9 cellular contexts compared by ENCODE assay signal in the genomic region with DNA sequence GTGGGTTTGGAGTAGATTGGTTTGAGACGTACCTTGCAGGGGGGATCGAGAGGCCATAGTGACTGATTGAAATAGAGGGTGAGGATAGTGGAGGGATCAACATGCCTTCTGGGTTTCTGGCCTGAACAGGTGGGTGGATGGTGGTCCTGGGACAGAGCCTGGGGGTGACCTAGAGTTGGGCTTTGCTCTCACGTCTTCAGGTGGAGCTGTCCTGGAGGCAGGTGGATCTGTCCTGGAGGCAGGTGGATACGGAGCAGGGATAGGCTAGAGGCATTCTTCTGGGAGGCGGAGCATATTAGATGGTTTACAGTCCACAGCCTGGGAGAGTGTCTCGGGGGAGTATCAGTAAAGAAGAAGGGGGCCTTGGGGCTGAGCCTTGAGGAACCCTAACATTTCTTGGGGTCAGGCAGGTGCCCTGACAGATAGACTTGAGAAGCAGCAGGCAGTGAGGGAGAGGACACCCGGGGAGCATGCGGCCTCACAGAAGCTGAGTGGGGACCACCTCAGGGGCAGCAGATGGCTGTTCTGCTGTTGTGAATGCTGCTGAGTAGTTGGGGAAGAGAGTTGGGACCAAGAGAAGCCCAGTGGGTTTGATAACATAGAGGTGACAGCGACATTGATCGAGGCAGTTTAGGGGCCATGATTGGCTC. TPM values are rescaled to one million over a fixed set of nuclear protein-coding genes. Genes with fewer than 3 reads are reported as not detected.
A peak's percentile ranks its signal among the peaks of the same experiment; 100 is the strongest.
DNase-seq lines count a peak whose midpoint lies in the region; ATAC-seq and TF ChIP-seq lines count a peak whose summit lies in the region.
"Had no signal": no experiment of that assay in that cellular context is flagged by ENCODE, and none has a peak within 500 bp of the region (broad histone marks: within the 10 kb centered on the region; RNA-seq: fewer than 3 reads in every experiment).

No MANE protein-coding gene starts in this region.

- no peaks in the 10 kb centered on the region for H3K27me3 Mint-ChIP-seq in stimulated activated naive CD8-positive, alpha-beta T cell treated with anti-CD3 and anti-CD28 coated beads, Interleukin-15, Interleukin-2, amounts not matched to agents 100 ng/mL and 50 ng/mL, for 24 hours
- H3K27me3 Mint-ChIP-seq in MCF 10A (ENCODE audit: insufficient read depth, unreplicated experiment): no peaks in the 10 kb centered on the region

- no peak for DNase-seq in stimulated activated naive CD8-positive, alpha-beta T cell treated with anti-CD3 and anti-CD28 coated beads, Interleukin-15, Interleukin-2, amounts not matched to agents 100 U/mL and 50 U/mL, for 24 hours
- no peak for DNase-seq in MCF 10A (ENCODE audit: unreplicated experiment)
- no peak for DNase-seq in NAMALWA (ENCODE audit: low spot score)
- DNase-seq in kidney glomerular epithelial cell (lab: John Stamatoyannopoulos, UW): no peak
- DNase-seq: activated CD8-positive, alpha-beta memory T cell treated with anti-CD3 and anti-CD28 coated beads for 24 hours had no signal

- no peak for TF ChIP-seq CTCF in MCF 10A (IDR thresholded peaks at IDR 0.05; ENCODE audit: unreplicated experiment)

- H3K36me3 Mint-ChIP-seq in stimulated activated naive CD8-positive, alpha-beta T cell treated with anti-CD3 and anti-CD28 coated beads, Interleukin-15, Interleukin-2, amounts not matched to agents 100 ng/mL and 50 ng/mL, for 24 hours (ENCODE audit: low read depth): peaks cover 10% of the 10 kb centered on the region
- H3K36me3 Mint-ChIP-seq in MCF 10A (ENCODE audit: insufficient read depth, unreplicated experiment): peaks cover 11% of the 10 kb centered on the region

- POLR2A ChIA-PET in MCF 10A (lab: Yijun Ruan, JAX): interaction anchor here (1.1 to 8.0 kb wide), 4 partner anchors 8 to 513 kb away, joined by 3 to 275 read pairs (median 8); partner anchors contain the start of genes ANKMY1, DUSP28 and MTERF4

- intact Hi-C loops in MCF 10A (cut with micrococcal nuclease): no loop called here

- H3K4me3 Mint-ChIP-seq in stimulated activated naive CD8-positive, alpha-beta T cell treated with anti-CD3 and anti-CD28 coated beads, Interleukin-15, Interleukin-2, amounts not matched to agents 100 ng/mL and 50 ng/mL, for 24 hours: peak overlapping the region; percentile 75
- H3K4me3 Mint-ChIP-seq in MCF 10A (ENCODE audit: unreplicated experiment): peak overlapping the region; percentile 87

- H3K27ac Mint-ChIP-seq in stimulated activated naive CD8-positive, alpha-beta T cell treated with anti-CD3 and anti-CD28 coated beads, Interleukin-15, Interleukin-2, amounts not matched to agents 100 ng/mL and 50 ng/mL, for 24 hours: peak overlapping the region; percentile 14
- H3K27ac Mint-ChIP-seq in MCF 10A (ENCODE audit: low read depth, unreplicated experiment): peak overlapping the region; percentile 49

- no TSS peak for BruUV-seq in MCF 10A (replicated peaks; lab: Mats Ljungman, UMichigan)

- ATAC-seq in stimulated activated naive CD8-positive, alpha-beta T cell treated with anti-CD3 and anti-CD28 coated beads, Interleukin-15, Interleukin-2, amounts not matched to agents 100 U/mL and 50 U/mL, for 24 hours: no peak
- no peak for ATAC-seq in GM21723 (IDR thresholded peaks at IDR 0.05; ENCODE audit: unreplicated experiment)
- ATAC-seq in GM18520 (IDR thresholded peaks at IDR 0.05; ENCODE audit: unreplicated experiment): no peak

- H3K4me1 Mint-ChIP-seq in stimulated activated naive CD8-positive, alpha-beta T cell treated with anti-CD3 and anti-CD28 coated beads, Interleukin-15, Interleukin-2, amounts not matched to agents 100 ng/mL and 50 ng/mL, for 24 hours (ENCODE audit: low read depth): peaks cover 47% of the 10 kb centered on the region
- peaks cover 21% of the 10 kb centered on the region for H3K4me1 Mint-ChIP-seq in MCF 10A (ENCODE audit: insufficient read depth, unreplicated experiment)

- peak overlapping the region; percentile 98 for H3K4me3 ChIP-seq in mesodermal cell (ENCODE audit: extremely low read depth, insufficient read depth, low read length, poor library complexity, severe bottlenecking)

- H3K27ac ChIP-seq in mesodermal cell (ENCODE audit: low read depth, low read length, severe bottlenecking): no peak overlapping the region

- 92 to 96% methylated on average over 7 to 9 of the region's 10 CpGs for WGBS in mesodermal cell (ENCODE audit: insufficient coverage in 2 of 2), 2 experiments

- H3K4me1 ChIP-seq in mesodermal cell (ENCODE audit: control insufficient read depth, insufficient read depth, low read length, poor library complexity, severe bottlenecking): peaks cover 35% of the 10 kb centered on the region

- CTCF ChIA-PET in MCF 10A (lab: Yijun Ruan, JAX): interaction anchor here (0.7 to 4.3 kb wide), 7 partner anchors 12 to 129 kb away, joined by 3 to 28 read pairs (median 3); no protein-coding TSS in a partner anchor

- H3K9me3 ChIP-seq in mesodermal cell (ENCODE audit: control insufficient read depth, low read length): no peaks in the 10 kb centered on the region

- H3K36me3 ChIP-seq in mesodermal cell (ENCODE audit: control insufficient read depth, insufficient read depth, low read length): peaks cover 42% of the 10 kb centered on the region

- H3K9me3 Mint-ChIP-seq in stimulated activated naive CD8-positive, alpha-beta T cell treated with anti-CD3 and anti-CD28 coated beads, Interleukin-15, Interleukin-2, amounts not matched to agents 100 ng/mL and 50 ng/mL, for 24 hours: no peaks in the 10 kb centered on the region
- no peaks in the 10 kb centered on the region for H3K9me3 Mint-ChIP-seq in MCF 10A (ENCODE audit: unreplicated experiment)

RNA-seq across cellular contexts. Expression of gene CAPN10, which starts 1.6 kb away (rescaled TPM):
- total RNA-seq in MCF 10A (2022): 27.6 and 35.2 TPM in 2 replicates
- polyA plus RNA-seq in mesodermal cell (2013, experiment 1 of 2): 35.4 TPM
- 24.0 TPM for polyA plus RNA-seq in mesodermal cell (2013, experiment 2 of 2)

RNA-seq across cellular contexts. Expression of gene RNPEPL1, which starts 19.8 kb away (rescaled TPM):
- total RNA-seq in MCF 10A (2022): 31.5 and 33.7 TPM in 2 replicates
- polyA plus RNA-seq in mesodermal cell (2013, experiment 1 of 2): 30.9 TPM
- 26.6 TPM for polyA plus RNA-seq in mesodermal cell (2013, experiment 2 of 2)

RNA-seq across cellular contexts. Expression of gene DUSP28, which starts 28.0 kb away (rescaled TPM):
- 3.8 and 5.2 TPM in 2 replicates for total RNA-seq in MCF 10A (2022)
- 4.7 TPM for polyA plus RNA-seq in mesodermal cell (2013, experiment 1 of 2)
- polyA plus RNA-seq in mesodermal cell (2013, experiment 2 of 2): 6.2 TPM

RNA-seq across cellular contexts. Expression of gene ANKMY1, which starts 30.3 kb away (rescaled TPM):
- total RNA-seq in MCF 10A (2022): 19.5 and 22.2 TPM in 2 replicates
- polyA plus RNA-seq in mesodermal cell (2013, experiment 1 of 2): 7.9 TPM
- polyA plus RNA-seq in mesodermal cell (2013, experiment 2 of 2): 6.0 TPM

RNA-seq across cellular contexts. Expression of gene GPR35, which starts 37.1 kb away (rescaled TPM):
- 0.42 and 0.81 TPM in 2 replicates for total RNA-seq in MCF 10A (2022)
- polyA plus RNA-seq in mesodermal cell (2013, experiment 1 of 2): 0.37 TPM
- polyA plus RNA-seq in mesodermal cell (2013, experiment 2 of 2): 0.30 TPM
